Comparison of ENCODE assay signal across 12 cellular contexts in the genomic region with DNA sequence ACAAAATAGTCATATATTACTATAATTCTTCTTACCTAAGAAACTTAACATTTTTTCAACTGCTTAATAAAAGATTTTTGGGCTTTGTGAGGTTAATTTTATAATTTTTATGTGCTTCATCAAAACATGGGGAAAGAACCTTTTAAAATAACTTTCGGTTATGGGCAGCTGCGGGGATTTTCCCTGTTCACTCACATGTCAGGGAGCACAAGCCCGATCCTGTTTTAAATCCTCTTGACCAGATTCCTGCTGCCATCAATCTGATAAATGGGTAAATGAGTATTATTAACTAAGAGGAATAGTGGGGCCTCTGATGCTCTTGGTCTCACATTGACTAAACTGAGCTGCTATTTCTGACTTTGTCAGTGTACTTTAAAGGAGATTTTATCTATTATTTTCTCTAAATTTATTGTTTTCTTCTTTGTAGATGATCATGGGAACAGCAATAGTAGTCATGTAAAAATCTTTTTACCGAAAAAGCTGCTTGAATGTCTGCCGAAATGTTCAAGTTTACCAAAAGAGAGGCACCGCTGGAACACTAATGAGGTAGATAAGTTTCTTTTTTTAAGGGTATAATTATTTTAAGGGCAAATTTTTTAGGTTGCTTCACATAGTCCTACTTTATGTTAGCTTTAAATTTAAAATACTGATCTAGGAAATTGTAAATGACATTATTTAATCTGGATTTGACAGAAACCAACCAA.
"Had no signal": no experiment of that assay in that cellular context is flagged by ENCODE, and none has a peak within 500 bp of the region (broad histone marks: within the 10 kb centered on the region; RNA-seq: fewer than 3 reads in every experiment).

No MANE protein-coding gene starts in this region.

- H3K27me3 ChIP-seq: heart left ventricle, ovary had no signal

- H3K9me3 ChIP-seq: heart left ventricle, lower lobe of right lung, ovary had no signal

- H3K27ac ChIP-seq: heart left ventricle, lower lobe of right lung, VCaP had no signal

- H3K4me3 ChIP-seq: heart left ventricle, lower lobe of right lung, ovary had no signal

- H3K36me3 ChIP-seq: lower lobe of right lung, ovary had no signal

- DNase-seq: activated CD4-positive, alpha-beta T cell treated with anti-CD3 and anti-CD28 coated beads, Interleukin-2, amount 50 U/mL, for 48 hours; activated naive CD4-positive, alpha-beta T cell treated with anti-CD3 and anti-CD28 coated beads, Interleukin-2, amount 10 ng/mL, durations not matched to agents 7 days and 5 days; heart left ventricle; immature natural killer cell; left cardiac atrium; lower lobe of right lung; naive B cell; ovary; stimulated activated CD4-positive, alpha-beta T cell treated with anti-CD3 and anti-CD28 coated beads, Interleukin-4, amount 100 ng/mL, for 1 hour; stimulated activated naive B cell treated with anti-CD40 and anti-IgM and Interleukin-4, amounts not matched to agents 10 μg/mL and 1 μg/mL and 100 μg/mL, for 72 hours had no signal

- ATAC-seq: heart left ventricle; left cardiac atrium; lower lobe of right lung; SK-N-SH treated with all-trans-retinoic acid at 6 μM for 48 hours; stimulated activated naive B cell treated with anti-CD40 and anti-IgM and Interleukin-4, amounts not matched to agents 10 μg/mL and 1 μg/mL and 100 μg/mL, for 72 hours had no signal
